In genomic region chr10:92200564-92200963, GRCh38 we compare ENCODE assay signal across 1 cellular context.
TF ChIP-seq lines count a peak whose summit lies in the region.

No MANE protein-coding gene starts in this region.

TF ChIP-seq in IMR-90, 13 proteins besides CTCF, POLR2A, EP300 and RAD21 (continued from another document):
- TF ChIP-seq ELK1 (IDR thresholded peaks at IDR 0.05; ENCODE audit: borderline replicate concordance, low read depth, low read length) = no peak
